Comparison of ENCODE assay signal across 35 cellular contexts in the genomic region with DNA sequence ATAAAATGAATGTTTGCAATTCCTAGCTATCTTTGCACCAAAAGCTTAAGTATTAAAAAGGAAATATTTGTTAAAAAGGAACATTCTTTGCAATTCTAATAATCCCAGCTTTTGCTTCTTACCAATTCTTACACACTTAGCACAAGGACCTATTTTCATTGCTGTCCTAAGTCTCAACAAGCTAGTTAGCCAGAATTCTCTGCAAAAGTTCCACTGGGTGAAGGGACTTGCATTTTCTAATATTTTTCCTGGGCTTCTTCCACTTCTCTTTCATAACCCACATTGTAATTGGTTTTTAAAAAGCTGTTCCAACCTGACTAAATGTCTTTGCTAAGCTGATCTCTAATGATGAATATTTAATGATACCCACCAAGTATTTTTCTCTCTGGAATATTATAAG.
"Had no signal": no experiment of that assay in that cellular context is flagged by ENCODE, and none has a peak within 500 bp of the region (broad histone marks: within the 10 kb centered on the region; RNA-seq: fewer than 3 reads in every experiment).

No MANE protein-coding gene starts in this region.

- H3K9me3 ChIP-seq: MG63 had no signal

- DNase-seq: Karpas-422, Kasumi-1, KBM-7, KG1, MG63, MM.1S, MV-4-11, NCI-H1048, NCI-H1092, NCI-H1092 treated with DMSO at 0.1 percent for 48 hours, NCI-H1105, NCI-H1105 treated with DMSO at 0.1 percent for 48 hours, NCI-H1417, NCI-H1417 treated with DMSO at 0.1 percent for 48 hours, NCI-H1436, NCI-H1436 treated with DMSO at 0.1 percent for 48 hours, NCI-H146, NCI-H1694, NCI-H1694 treated with DMSO at 0.1 percent for 48 hours, NCI-H187, NCI-H187 treated with DMSO at 0.1 percent for 48 hours, NCI-H1930, NCI-H2029, NCI-H2029 treated with DMSO at 0.1 percent for 48 hours, NCI-H2081, NCI-H2081 treated with DMSO at 0.1 percent for 48 hours, NCI-H2107, NCI-H2171, NCI-H2171 treated with DMSO at 0.1 percent for 48 hours, NCI-H2227 treated with DMSO at 0.1 percent for 48 hours, NCI-H226, NCI-H345, NCI-H446, NCI-H446 treated with DMSO at 0.1 percent for 48 hours had no signal

- H3K4me3 ChIP-seq: MG63 had no signal

- H3K9ac ChIP-seq: KMS-11 had no signal

- H3K27me3 ChIP-seq: MG63 had no signal

- H3K36me3 ChIP-seq: MG63 had no signal

- H3K27ac ChIP-seq: KMS-11 had no signal
